ENCODE assay signal across 15 cellular contexts in the genomic region with DNA sequence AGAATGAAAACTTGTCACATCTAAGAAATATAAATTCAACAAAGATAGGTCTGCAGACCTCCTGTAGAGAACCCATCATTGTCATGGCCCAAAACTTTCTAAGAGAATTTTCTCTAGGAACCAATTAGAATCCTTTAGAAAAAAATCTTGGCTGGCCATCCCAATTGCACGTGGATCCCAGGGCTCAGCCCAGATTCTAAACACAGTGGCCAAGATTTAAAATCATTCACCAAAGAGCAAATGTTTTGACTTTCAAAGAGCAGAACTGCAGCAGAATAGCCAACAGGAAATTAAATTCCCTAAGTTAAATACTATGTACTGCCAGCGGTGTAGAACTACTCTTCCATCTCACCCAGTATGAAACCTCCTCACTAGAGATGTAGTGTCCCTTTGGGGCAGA. TPM values are rescaled to one million over a fixed set of nuclear protein-coding genes. Genes with fewer than 3 reads are reported as not detected.
DNase-seq lines count a peak whose midpoint lies in the region; ATAC-seq and TF ChIP-seq lines count a peak whose summit lies in the region.
"Had no signal": no experiment of that assay in that cellular context is flagged by ENCODE, and none has a peak within 500 bp of the region (broad histone marks: within the 10 kb centered on the region; RNA-seq: fewer than 3 reads in every experiment).

No MANE protein-coding gene starts in this region.

- peaks cover 20% of the 10 kb centered on the region for H3K36me3 Mint-ChIP-seq in activated T-helper 17 cell treated with anti-CD3 and anti-CD28 coated beads, Interleukin-2, amount 50 U/mL, for 72 hours (ENCODE audit: low read depth)

- H3K36me3 ChIP-seq in GM23248 (ENCODE audit: low read depth), result no peaks in the 10 kb centered on the region
- no peaks in the 10 kb centered on the region for H3K36me3 ChIP-seq in liver (ENCODE audit: control insufficient read depth in 4 of 4, insufficient read depth in 3 of 4, low read depth in 1 of 4, low read length in 3 of 4)
- H3K36me3 ChIP-seq: gastroesophageal sphincter had no signal

- peak overlapping the region; percentile 96 for H3K4me3 Mint-ChIP-seq in activated T-helper 17 cell treated with anti-CD3 and anti-CD28 coated beads, Interleukin-2, amount 50 U/mL, for 72 hours

- H3K4me1 Mint-ChIP-seq in activated T-helper 17 cell treated with anti-CD3 and anti-CD28 coated beads, Interleukin-2, amount 50 U/mL, for 72 hours, result peaks cover 4% of the 10 kb centered on the region

- in situ Hi-C loops in GM23248 (cut with MboI), result no loop called here

- H2AFZ ChIP-seq in GM23248, result 0 out of 2 replicates have a peak overlapping the region, but pooled peaks have one; percentile 28

- H3K9ac ChIP-seq in GM23248, result no peak overlapping the region
- H3K9ac ChIP-seq in liver (ENCODE audit: low read depth in 1 of 2, low read length in 2 of 2), result no peak overlapping the region

- H4K20me1 ChIP-seq in GM23248 (ENCODE audit: insufficient read depth), result no peaks in the 10 kb centered on the region

- peak; percentile 27 for DNase-seq in AG20443 (ENCODE audit: low spot score)
- peak; percentile 43 for DNase-seq in GM23248
- no peak for DNase-seq in C1 segment of cervical spinal cord (lab: John Stamatoyannopoulos, UW)
- no peak for DNase-seq in hippocampal formation (lab: John Stamatoyannopoulos, UW)
- DNase-seq: GDM1, kidney, NCI-H1092 treated with DMSO at 0.1 percent for 48 hours, NCI-H446 treated with DMSO at 0.1 percent for 48 hours, PC-3, T1000 had no signal

- H3K4me3 ChIP-seq in GM23248 (no peak overlapping the region), liver (ENCODE audit: low read depth in 1 of 3, low read length in 3 of 3) (no peak overlapping the region)

- no peak for ATAC-seq in activated T-helper 17 cell treated with anti-CD3 and anti-CD28 coated beads, Interleukin-2, amount 50 U/mL, for 72 hours (replicated peaks)
- no peak for ATAC-seq in HG03520 (IDR thresholded peaks at IDR 0.05; ENCODE audit: unreplicated experiment)
- no peak for ATAC-seq in HG03108 (IDR thresholded peaks at IDR 0.05; ENCODE audit: unreplicated experiment)
- ATAC-seq: gastroesophageal sphincter had no signal

- peaks cover 30% of the 10 kb centered on the region for H3F3A ChIP-seq in GM23248 (ENCODE audit: insufficient read depth)

- H3K79me2 ChIP-seq in GM23248 (ENCODE audit: insufficient read depth), result peaks cover 30% of the 10 kb centered on the region

- peaks cover 22% of the 10 kb centered on the region for H3K4me1 ChIP-seq in GM23248 (ENCODE audit: insufficient read depth)
- H3K4me1 ChIP-seq in liver (ENCODE audit: control insufficient read depth in 4 of 4, insufficient read depth in 4 of 4, low read length in 3 of 4), result peaks cover 7 to 43% (median 23%) of the 10 kb centered on the region in 4 donors

- H3K9me3 ChIP-seq in GM23248 (ENCODE audit: low read depth), result no peaks in the 10 kb centered on the region
- H3K9me3 ChIP-seq in liver (ENCODE audit: control insufficient read depth in 4 of 4, low read length in 3 of 4), result no peaks in the 10 kb centered on the region
- H3K9me3 ChIP-seq: gastroesophageal sphincter had no signal

- WGBS in GM23248 (ENCODE audit: low coverage in 1 of 2, low lambda C conversion rate in 2 of 2, missing lambda C conversion rate in 2 of 2), 2 experiments, result 8 to 20% methylated on average over 2 of the region's 2 CpGs
- 35% methylated on average over 2 of the region's 2 CpGs for WGBS in liver

- H3K9me3 Mint-ChIP-seq in activated T-helper 17 cell treated with anti-CD3 and anti-CD28 coated beads, Interleukin-2, amount 50 U/mL, for 72 hours, result no peaks in the 10 kb centered on the region

- no peak overlapping the region for H3K27ac Mint-ChIP-seq in activated T-helper 17 cell treated with anti-CD3 and anti-CD28 coated beads, Interleukin-2, amount 50 U/mL, for 72 hours

- no peak for TF ChIP-seq RAD21 in liver (IDR thresholded peaks at IDR 0.05)

- no peaks in the 10 kb centered on the region for H3K27me3 Mint-ChIP-seq in activated T-helper 17 cell treated with anti-CD3 and anti-CD28 coated beads, Interleukin-2, amount 50 U/mL, for 72 hours

- TF ChIP-seq CTCF in liver (IDR thresholded peaks at IDR 0.05; ENCODE audit: low read depth, low read length, missing input control), result no peak

- H3K27me3 ChIP-seq in GM23248 (replicated peaks; ENCODE audit: insufficient read depth) (no peaks in the 10 kb centered on the region), liver (ENCODE audit: control insufficient read depth in 4 of 4, insufficient read depth in 4 of 4, low read length in 3 of 4) (no peaks in the 10 kb centered on the region)
- H3K27me3 ChIP-seq: gastroesophageal sphincter had no signal

- no peak overlapping the region for H3K4me2 ChIP-seq in GM23248 (ENCODE audit: unreplicated experiment)

- no peaks in the 10 kb centered on the region for H3K9me2 ChIP-seq in GM23248 (ENCODE audit: insufficient read depth)

- H3K27ac ChIP-seq in GM23248 (no peak overlapping the region), liver (ENCODE audit: low read depth in 1 of 2, low read length in 2 of 2) (peak overlapping the region; percentile 97 to 98)

TF ChIP-seq in liver, 16 proteins besides CTCF, POLR2A, EP300 and RAD21:
- no peak for TF ChIP-seq GABPA (IDR thresholded peaks at IDR 0.05 in 1 of 2, conservative IDR thresholded peaks at IDR 0.05 in 1 of 2)
- no peak for TF ChIP-seq JUND (IDR thresholded peaks at IDR 0.05)
- TF ChIP-seq RXRA (IDR thresholded peaks at IDR 0.05), result peak in 1 of 2 donors; percentile 44
- TF ChIP-seq FOXA2 (IDR thresholded peaks at IDR 0.05), result no peak
- TF ChIP-seq, protein P1, sequence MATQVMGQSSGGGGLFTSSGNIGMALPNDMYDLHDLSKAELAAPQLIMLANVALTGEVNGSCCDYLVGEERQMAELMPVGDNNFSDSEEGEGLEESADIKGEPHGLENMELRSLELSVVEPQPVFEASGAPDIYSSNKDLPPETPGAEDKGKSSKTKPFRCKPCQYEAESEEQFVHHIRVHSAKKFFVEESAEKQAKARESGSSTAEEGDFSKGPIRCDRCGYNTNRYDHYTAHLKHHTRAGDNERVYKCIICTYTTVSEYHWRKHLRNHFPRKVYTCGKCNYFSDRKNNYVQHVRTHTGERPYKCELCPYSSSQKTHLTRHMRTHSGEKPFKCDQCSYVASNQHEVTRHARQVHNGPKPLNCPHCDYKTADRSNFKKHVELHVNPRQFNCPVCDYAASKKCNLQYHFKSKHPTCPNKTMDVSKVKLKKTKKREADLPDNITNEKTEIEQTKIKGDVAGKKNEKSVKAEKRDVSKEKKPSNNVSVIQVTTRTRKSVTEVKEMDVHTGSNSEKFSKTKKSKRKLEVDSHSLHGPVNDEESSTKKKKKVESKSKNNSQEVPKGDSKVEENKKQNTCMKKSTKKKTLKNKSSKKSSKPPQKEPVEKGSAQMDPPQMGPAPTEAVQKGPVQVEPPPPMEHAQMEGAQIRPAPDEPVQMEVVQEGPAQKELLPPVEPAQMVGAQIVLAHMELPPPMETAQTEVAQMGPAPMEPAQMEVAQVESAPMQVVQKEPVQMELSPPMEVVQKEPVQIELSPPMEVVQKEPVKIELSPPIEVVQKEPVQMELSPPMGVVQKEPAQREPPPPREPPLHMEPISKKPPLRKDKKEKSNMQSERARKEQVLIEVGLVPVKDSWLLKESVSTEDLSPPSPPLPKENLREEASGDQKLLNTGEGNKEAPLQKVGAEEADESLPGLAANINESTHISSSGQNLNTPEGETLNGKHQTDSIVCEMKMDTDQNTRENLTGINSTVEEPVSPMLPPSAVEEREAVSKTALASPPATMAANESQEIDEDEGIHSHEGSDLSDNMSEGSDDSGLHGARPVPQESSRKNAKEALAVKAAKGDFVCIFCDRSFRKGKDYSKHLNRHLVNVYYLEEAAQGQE (IDR thresholded peaks at IDR 0.05), result no peak
- TF ChIP-seq, protein P2, sequence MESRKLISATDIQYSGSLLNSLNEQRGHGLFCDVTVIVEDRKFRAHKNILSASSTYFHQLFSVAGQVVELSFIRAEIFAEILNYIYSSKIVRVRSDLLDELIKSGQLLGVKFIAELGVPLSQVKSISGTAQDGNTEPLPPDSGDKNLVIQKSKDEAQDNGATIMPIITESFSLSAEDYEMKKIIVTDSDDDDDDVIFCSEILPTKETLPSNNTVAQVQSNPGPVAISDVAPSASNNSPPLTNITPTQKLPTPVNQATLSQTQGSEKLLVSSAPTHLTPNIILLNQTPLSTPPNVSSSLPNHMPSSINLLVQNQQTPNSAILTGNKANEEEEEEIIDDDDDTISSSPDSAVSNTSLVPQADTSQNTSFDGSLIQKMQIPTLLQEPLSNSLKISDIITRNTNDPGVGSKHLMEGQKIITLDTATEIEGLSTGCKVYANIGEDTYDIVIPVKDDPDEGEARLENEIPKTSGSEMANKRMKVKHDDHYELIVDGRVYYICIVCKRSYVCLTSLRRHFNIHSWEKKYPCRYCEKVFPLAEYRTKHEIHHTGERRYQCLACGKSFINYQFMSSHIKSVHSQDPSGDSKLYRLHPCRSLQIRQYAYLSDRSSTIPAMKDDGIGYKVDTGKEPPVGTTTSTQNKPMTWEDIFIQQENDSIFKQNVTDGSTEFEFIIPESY (IDR thresholded peaks at IDR 0.05), result no peak
- peak in 1 of 2 donors; percentile 25 for TF ChIP-seq HNF4A (conservative IDR thresholded peaks at IDR 0.05)
- no peak for TF ChIP-seq TAF1 (conservative IDR thresholded peaks at IDR 0.05)
- TF ChIP-seq EGR1 (IDR thresholded peaks at IDR 0.05; ENCODE audit: low read depth in 2 of 2), result no peak
- TF ChIP-seq, protein P3, sequence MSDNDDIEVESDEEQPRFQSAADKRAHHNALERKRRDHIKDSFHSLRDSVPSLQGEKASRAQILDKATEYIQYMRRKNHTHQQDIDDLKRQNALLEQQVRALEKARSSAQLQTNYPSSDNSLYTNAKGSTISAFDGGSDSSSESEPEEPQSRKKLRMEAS (IDR thresholded peaks at IDR 0.05), result peak; percentile 50
- no peak for TF ChIP-seq HNF4G (IDR thresholded peaks at IDR 0.05)
- TF ChIP-seq FOXA1 (IDR thresholded peaks at IDR 0.05), result no peak
- no peak for TF ChIP-seq NR2F2 (IDR thresholded peaks at IDR 0.05)
- TF ChIP-seq SP1 (IDR thresholded peaks at IDR 0.05), result peak; percentile 22
- TF ChIP-seq, protein P4, sequence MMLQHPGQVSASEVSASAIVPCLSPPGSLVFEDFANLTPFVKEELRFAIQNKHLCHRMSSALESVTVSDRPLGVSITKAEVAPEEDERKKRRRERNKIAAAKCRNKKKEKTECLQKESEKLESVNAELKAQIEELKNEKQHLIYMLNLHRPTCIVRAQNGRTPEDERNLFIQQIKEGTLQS (IDR thresholded peaks at IDR 0.05), result no peak
- no peak for TF ChIP-seq YY1 (IDR thresholded peaks at IDR 0.05)

RNA-seq across cellular contexts. Expression of a gene that starts 21.3 kb away (rescaled TPM):
- total RNA-seq in GM23248 (2014; rRNA removed; shearing (Covaris generic)), result 225 and 229 TPM in 2 replicates
- polyA plus RNA-seq in GM23248 (2016; fragmentation: Nextera tagmentation; extraction: Ambion mirVana) (97.1 and 97.4 TPM in 2 replicates), liver (10 to 100 TPM; 19.2 to 22.1 TPM)
- 100 to 1,000 TPM; 166 to 246 TPM for total RNA-seq in activated T-helper 17 cell treated with anti-CD3 and anti-CD28 coated beads, Interleukin-2, amount 50 U/mL, for 72 hours
- total RNA-seq in liver, result 10 to 100 TPM; 71.0 to 92.8 TPM

Comparison
In these comparisons a context has a peak if more than half of its experiments do, and no peak if none do; other contexts are left out.
1. DNase-seq: peak in AG20443 (single experiment) and GM23248 (single experiment); none in C1 segment of cervical spinal cord (0 of 14) and hippocampal formation (0 of 2).